In genomic region chr3:48663489-48664312, GRCh38 we compare ENCODE assay signal across 1 cellular context.
TF ChIP-seq lines count a peak whose summit lies in the region.

No MANE protein-coding gene starts in this region.

TF ChIP-seq in K562, 482 proteins besides CTCF, POLR2A, EP300 and RAD21 (continues in another document):
- TF ChIP-seq IRF9 (tag; IDR thresholded peaks at IDR 0.05) (no peak), PATZ1 (CRISPR knock-in tag; IDR thresholded peaks at IDR 0.05; ENCODE audit: borderline replicate concordance) (0 out of 2 replicates have a peak, but pooled peaks have one; percentile 49), ZNF780A (CRISPR knock-in tag; IDR thresholded peaks at IDR 0.05) (no peak), SMAD1 (IDR thresholded peaks at IDR 0.05; ENCODE audit: low read depth, low read length, partially characterized antibody) (no peak), ZNF449 (CRISPR knock-in tag; IDR thresholded peaks at IDR 0.05) (no peak), PHB2 (IDR thresholded peaks at IDR 0.05; ENCODE audit: low read depth) (no peak), ZBTB17 (CRISPR knock-in tag; IDR thresholded peaks at IDR 0.05) (peak; percentile 22), ZNF354B (CRISPR knock-in tag; IDR thresholded peaks at IDR 0.05) (no peak), AFF4 (CRISPR knock-in tag; IDR thresholded peaks at IDR 0.05) (peak; percentile 82), BRCA1 (IDR thresholded peaks at IDR 0.05) (no peak), BRCA1 (CRISPR knock-in tag; IDR thresholded peaks at IDR 0.05) (no peak), ZBTB9 (CRISPR knock-in tag; IDR thresholded peaks at IDR 0.05) (peak; percentile 53; the same call in 1 of the 2 replicates), ZNF398 (CRISPR knock-in tag; IDR thresholded peaks at IDR 0.05) (no peak), ATF3 (IDR thresholded peaks at IDR 0.05) (peak; percentile 91), ATF3 (CRISPR knock-in tag; conservative IDR thresholded peaks at IDR 0.05) (no peak), PML (IDR thresholded peaks at IDR 0.05; ENCODE audit: low read length) (0 out of 2 replicates have a peak, but pooled peaks have one; percentile 11), SNIP1 (IDR thresholded peaks at IDR 0.05; ENCODE audit: low read depth) (peak; percentile 41; the same call in 1 of the 2 replicates), BACH1 (tag; IDR thresholded peaks at IDR 0.05) (no peak), ZNF592 (IDR thresholded peaks at IDR 0.05) (no peak), SMAD3 (CRISPR knock-in tag; conservative IDR thresholded peaks at IDR 0.05) (no peak), CHD1 (IDR thresholded peaks at IDR 0.05; ENCODE audit: low read length) (no peak), HMBOX1 (IDR thresholded peaks at IDR 0.05) (no peak), EZH2 (IDR thresholded peaks at IDR 0.05; ENCODE audit: borderline replicate concordance, low read depth, low read length) (no peak), HMG20B (CRISPR knock-in tag; IDR thresholded peaks at IDR 0.05) (no peak), KDM1A (IDR thresholded peaks at IDR 0.05) (peak in 1 of 2 experiments; percentile 49; a peak in 1 of 4 replicates), FOXP4 (CRISPR knock-in tag; IDR thresholded peaks at IDR 0.05; ENCODE audit: borderline replicate concordance) (peak; percentile 42; the same call in 1 of the 2 replicates), ELK1 (CRISPR knock-in tag; IDR thresholded peaks at IDR 0.05) (no peak), ZNF584 (CRISPR knock-in tag; IDR thresholded peaks at IDR 0.05; ENCODE audit: low read depth) (0 out of 2 replicates have a peak, but pooled peaks have one; percentile 41), GABPB1 (CRISPR knock-in tag; IDR thresholded peaks at IDR 0.05) (peak; percentile 54; the same call in 1 of the 2 replicates), KAT7 (CRISPR knock-in tag; IDR thresholded peaks at IDR 0.05; ENCODE audit: borderline replicate concordance) (peak; percentile 81; the same call in 1 of the 2 replicates), SRSF9 (IDR thresholded peaks at IDR 0.05; ENCODE audit: borderline replicate concordance, low read depth, low read length) (no peak), CREB1 (IDR thresholded peaks at IDR 0.05) (peak; percentile 69), CREB1 (CRISPR knock-in tag; IDR thresholded peaks at IDR 0.05) (peak; percentile 83), SRSF3 (IDR thresholded peaks at IDR 0.05; ENCODE audit: insufficient read depth, low read length) (no peak), NR2C2 (CRISPR knock-in tag; IDR thresholded peaks at IDR 0.05) (no peak), NR2C2 (tag; IDR thresholded peaks at IDR 0.05) (peak; percentile 51; the same call in 1 of the 2 replicates), ZNF121 (CRISPR knock-in tag; conservative IDR thresholded peaks at IDR 0.05) (no peak), POLR2AphosphoS2 (IDR thresholded peaks at IDR 0.05; ENCODE audit: low read length) (peak; percentile 89), BRD9 (IDR thresholded peaks at IDR 0.05; ENCODE audit: low read depth, partially characterized antibody) (no peak), HOXB6 (CRISPR knock-in tag; IDR thresholded peaks at IDR 0.05; ENCODE audit: borderline replicate concordance) (no peak)
